8 cellular contexts compared by ENCODE assay signal in the genomic region with DNA sequence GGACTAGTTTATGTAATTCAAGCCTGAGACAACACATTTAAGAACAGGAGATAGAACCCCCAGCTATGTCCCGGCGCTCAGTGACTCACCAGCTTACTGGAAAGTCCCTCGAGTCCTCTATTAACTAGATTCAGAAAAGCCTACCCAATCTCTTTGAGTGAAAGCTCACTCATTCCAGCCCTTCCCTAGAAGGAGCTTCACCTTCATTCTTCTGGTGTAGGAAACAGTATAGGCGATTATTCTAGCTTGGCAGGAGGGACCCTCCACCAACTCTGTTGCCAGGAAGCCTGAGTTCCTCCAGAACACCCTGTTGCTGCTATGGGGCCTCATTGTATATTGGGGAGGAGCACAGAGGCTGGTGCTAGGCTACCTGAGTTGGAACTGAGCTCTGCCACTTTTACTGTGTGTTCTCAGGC. TPM values are rescaled to one million over a fixed set of nuclear protein-coding genes. Genes with fewer than 3 reads are reported as not detected.
DNase-seq lines count a peak whose midpoint lies in the region; ATAC-seq, FAIRE-seq and TF ChIP-seq lines count a peak whose summit lies in the region.

No MANE protein-coding gene starts in this region.

- intact Hi-C loops in pancreas (cut with DNase I) (no loop called here), posterior vena cava (cut with DNase I) (no loop called here)

- 74 to 79% methylated on average over 4 of the region's 4 CpGs for WGBS in pancreas, 2 donors

- no peaks in the 10 kb centered on the region for H3K27me3 ChIP-seq in pancreas

- no peaks in the 10 kb centered on the region for H3K9me3 Mint-ChIP-seq in HFFc6

- no peaks in the 10 kb centered on the region for H3K9me3 ChIP-seq in pancreas

- H3K36me3 Mint-ChIP-seq in HFFc6 (ENCODE audit: low read depth), result peaks cover 4% of the 10 kb centered on the region; the same call in 1 of the 2 replicates

- peak overlapping the region; percentile 73 for H3K27ac Mint-ChIP-seq in HFFc6

- peak overlapping the region in 1 of 4 donors; percentile 36 for H3K27ac ChIP-seq in pancreas

- no peaks in the 10 kb centered on the region for H3K36me3 ChIP-seq in pancreas

- no peaks in the 10 kb centered on the region for H3K27me3 Mint-ChIP-seq in HFFc6 (ENCODE audit: insufficient read depth)

- in situ Hi-C loops in astrocyte of the spinal cord (cut with HindIII; ENCODE audit: low sequenced_read_pairs), result no loop called here

- TF ChIP-seq CTCF in HFFc6 (IDR thresholded peaks at IDR 0.05) (no peak), astrocyte of the spinal cord (IDR thresholded peaks at IDR 0.05; ENCODE audit: low read depth, low read length) (no peak), pancreas (IDR thresholded peaks at IDR 0.05) (no peak)

- H3K4me3 ChIP-seq in astrocyte of the spinal cord (ENCODE audit: low read depth, low read length) (no peak overlapping the region), pancreas (no peak overlapping the region)

- ATAC-seq in GM18858 (IDR thresholded peaks at IDR 0.05; ENCODE audit: unreplicated experiment) (peak; percentile 97), pancreas (peak in 3 of 4 donors; percentile 52 to 91 (median 77))

- no peaks in the 10 kb centered on the region for H3K4me1 ChIP-seq in pancreas

- H3K4me3 Mint-ChIP-seq in HFFc6, result no peak overlapping the region

- no peak for FAIRE-seq in pancreas (lab: Jason Lieb, UNC)

- DNase-seq in HFFc6 (peak; percentile 60), NCI-H226 (peak; percentile 82), astrocyte of the spinal cord (ENCODE audit: low read depth, low spot score) (peak; percentile 89), pancreas (peak in 2 of 6 donors; percentile 23 to 24), posterior vena cava (ENCODE audit: low spot score) (no peak), SIG-M5 (lab: John Stamatoyannopoulos, UW) (no peak), GDM1 (lab: John Stamatoyannopoulos, UW) (no peak)

- H3K4me1 Mint-ChIP-seq in HFFc6 (ENCODE audit: low read depth), result peaks cover 13% of the 10 kb centered on the region

RNA-seq across cellular contexts. Expression of gene AEBP2, which starts 57.2 kb away (rescaled TPM):
- 10 to 100 TPM; 36.8 to 43.4 (median 39.1) TPM for total RNA-seq in HFFc6 (2021; fragmentation: NEBNext Ultra II Directional; extraction: Animal tissue kit (Norgen Biotek cat#: 25700))
- total RNA-seq in pancreas, result 10 to 100 TPM; 10.5 to 18.6 (median 14.9) TPM
- polyA plus RNA-seq in pancreas, result 1 to 10 TPM; 9.0 to 9.2 TPM
- 10 to 100 TPM; 44.0 to 54.8 TPM for total RNA-seq in posterior vena cava

Comparison
In these comparisons a context has a peak if more than half of its experiments do, and no peak if none do; other contexts are left out.
1. DNase-seq: peak in HFFc6 (single experiment), NCI-H226 (single experiment) and astrocyte of the spinal cord (single experiment); none in posterior vena cava (single experiment), SIG-M5 (single experiment) and GDM1 (single experiment).